In the genomic region with DNA sequence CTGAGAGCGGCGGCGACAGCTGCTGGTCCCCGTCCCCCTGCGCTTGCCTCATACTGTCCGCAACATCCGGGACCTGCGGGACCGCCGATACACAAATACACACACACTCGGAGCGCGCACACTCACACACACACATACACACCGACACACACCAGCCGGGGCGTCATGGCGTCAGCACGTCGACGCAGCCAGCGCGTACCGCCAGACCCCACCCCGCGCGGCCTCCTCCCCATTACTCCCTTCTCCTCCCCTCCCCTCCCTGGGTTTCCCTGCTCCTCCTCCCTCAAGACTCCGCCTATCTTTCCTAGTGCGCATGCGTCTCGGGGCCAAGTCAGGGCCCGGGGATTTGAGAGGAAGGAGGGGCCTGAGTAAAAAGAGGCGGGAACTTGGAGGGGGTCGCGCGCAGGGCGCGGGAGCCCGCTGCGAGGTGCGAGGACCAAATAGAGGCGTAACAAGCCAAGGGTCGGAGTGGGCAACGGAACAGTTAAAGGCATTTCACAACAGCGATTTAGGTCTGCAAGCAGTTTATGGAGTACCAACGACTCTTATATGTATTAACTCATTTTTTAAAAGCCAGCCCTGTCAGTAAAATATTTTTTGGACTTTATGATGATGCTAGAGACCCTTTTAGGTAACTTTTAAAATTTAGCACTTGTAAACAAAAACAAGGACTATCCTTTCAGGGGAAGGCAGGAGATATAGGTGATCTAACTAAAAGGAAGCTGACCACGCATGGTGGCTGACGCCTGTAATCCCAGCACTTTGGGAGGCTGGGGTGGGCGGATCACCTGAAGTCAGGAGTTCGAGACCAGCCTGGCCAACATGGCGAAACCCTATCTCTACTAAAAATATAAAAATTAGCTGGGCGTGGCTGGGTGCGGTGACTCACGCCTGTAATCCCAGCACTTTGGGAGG, we compare ENCODE assay signal across 8 cellular contexts. TPM values are rescaled to one million over a fixed set of nuclear protein-coding genes. Genes with fewer than 3 reads are reported as not detected.
DNase-seq lines count a peak whose midpoint lies in the region; ATAC-seq and TF ChIP-seq lines count a peak whose summit lies in the region.

A gene (minus strand): TSS at position 165 of the 915 bp plus-strand sequence. CDS start 55,287 bp downstream, outside the sequence.

- H3K27me3 ChIP-seq in BLaER1 (no peaks in the 10 kb centered on the region), left lung (no peaks in the 10 kb centered on the region)

- peaks cover 62% of the 10 kb centered on the region for H3K4me1 Mint-ChIP-seq in dendritic cell treated with granulocyte-macrophage colony-stimulating factor and Interleukin-4, amounts not matched to agents 40 ng/mL and 50 ng/mL, for 4 days (ENCODE audit: low read depth)

- peak; percentile 78 for ATAC-seq in GM19328 (IDR thresholded peaks at IDR 0.05; ENCODE audit: unreplicated experiment)
- peak; percentile 89 for ATAC-seq in HG03521 (IDR thresholded peaks at IDR 0.05; ENCODE audit: unreplicated experiment)
- ATAC-seq in left lung = peak; percentile 99

- H3K4me1 ChIP-seq in BLaER1 (peaks cover 64% of the 10 kb centered on the region), left lung (peaks cover 13 to 55% of the 10 kb centered on the region in 2 donors)

- no peaks in the 10 kb centered on the region for H3K27me3 Mint-ChIP-seq in dendritic cell treated with granulocyte-macrophage colony-stimulating factor and Interleukin-4, amounts not matched to agents 40 ng/mL and 50 ng/mL, for 4 days

- peak; percentile 97 for DNase-seq in NCI-H748 treated with DMSO at 0.1 percent for 48 hours (lab: John Stamatoyannopoulos, UW)
- DNase-seq in activated CD4-positive, alpha-beta T cell treated with anti-CD3 and anti-CD28 coated beads, Interleukin-2, amount 50 U/mL, for 24 hours (ENCODE audit: low read depth in 1 of 2, low spot score in 1 of 2) = peak; percentile 96 to 99
- DNase-seq in left lung = peak; percentile 99 to 100
- peak; percentile 98 for DNase-seq in stimulated activated CD4-positive, alpha-beta T cell treated with anti-CD3 and anti-CD28 coated beads, Interleukin-2, amount 100 ng/mL, for 48 hours

- peaks cover 33% of the 10 kb centered on the region for H3K36me3 Mint-ChIP-seq in dendritic cell treated with granulocyte-macrophage colony-stimulating factor and Interleukin-4, amounts not matched to agents 40 ng/mL and 50 ng/mL, for 4 days (ENCODE audit: low read depth)

- no peaks in the 10 kb centered on the region for H3K9me3 ChIP-seq in BLaER1
- H3K9me3 ChIP-seq in left lung = no peaks in the 10 kb centered on the region

- no peak for TF ChIP-seq CTCF in left lung (IDR thresholded peaks at IDR 0.05)

- peak within 1 kb of the TSS; percentile 86 for H3K4me3 Mint-ChIP-seq in dendritic cell treated with granulocyte-macrophage colony-stimulating factor and Interleukin-4, amounts not matched to agents 40 ng/mL and 50 ng/mL, for 4 days

- peak within 1 kb of the TSS; percentile 83 for H3K9ac ChIP-seq in BLaER1

- H3K4me2 ChIP-seq in BLaER1 = peak within 1 kb of the TSS; percentile 91

- peaks cover 24% of the 10 kb centered on the region; the same call in 1 of the 2 replicates for H3K36me3 ChIP-seq in BLaER1
- H3K36me3 ChIP-seq in left lung = peaks cover 0 to 2% of the 10 kb centered on the region in 2 donors

- peaks cover 36% of the 10 kb centered on the region for H4K20me1 ChIP-seq in BLaER1

- intact Hi-C loops in dendritic cell treated with granulocyte-macrophage colony-stimulating factor and Interleukin-4, amounts not matched to agents 40 ng/mL and 50 ng/mL, for 4 days (cut with micrococcal nuclease) = loop anchor here (1.0 kb wide), 1 partner anchor 110 kb away; a partner anchor contains a TSS
- intact Hi-C loops in left lung (cut with DNase I) = no loop called here

- H3K27ac ChIP-seq in BLaER1 = peak within 1 kb of the TSS; percentile 85
- peak within 1 kb of the TSS; percentile 97 to 98 for H3K27ac ChIP-seq in left lung

- peak within 1 kb of the TSS; percentile 96 for H3K27ac Mint-ChIP-seq in dendritic cell treated with granulocyte-macrophage colony-stimulating factor and Interleukin-4, amounts not matched to agents 40 ng/mL and 50 ng/mL, for 4 days

- no peaks in the 10 kb centered on the region for H3K9me3 Mint-ChIP-seq in dendritic cell treated with granulocyte-macrophage colony-stimulating factor and Interleukin-4, amounts not matched to agents 40 ng/mL and 50 ng/mL, for 4 days

- peak within 1 kb of the TSS; percentile 69 for H3K4me3 ChIP-seq in BLaER1
- H3K4me3 ChIP-seq in left lung = peak within 1 kb of the TSS; percentile 58 to 69

RNA-seq across cellular contexts. Expression of the gene that starts here (rescaled TPM):
- 10 to 100 TPM; 79.5 to 89.6 TPM for total RNA-seq in left lung

Comparison
In these comparisons a context has a peak if more than half of its experiments do, and no peak if none do; other contexts are left out.
1. Peak in every context shown above with its lines: DNase-seq, ATAC-seq, H3K4me3 ChIP-seq and H3K27ac ChIP-seq.